Comparison of ENCODE assay signal across 8 cellular contexts in genomic region chr2:217943379-217944321, GRCh38.
DNase-seq lines count a peak whose midpoint lies in the region; ATAC-seq lines count a peak whose summit lies in the region.

No MANE protein-coding gene starts in this region.

- H3K27ac ChIP-seq in caudate nucleus (ENCODE audit: low read depth, low read length): peak overlapping the region; percentile 89
- H3K27ac ChIP-seq in layer of hippocampus (ENCODE audit: low read depth, low read length): peak overlapping the region; percentile 84

- peak; percentile 56 for DNase-seq in NCI-H1436 (lab: John Stamatoyannopoulos, UW)
- DNase-seq in NCI-H1436 treated with DMSO at 0.1 percent for 48 hours (lab: John Stamatoyannopoulos, UW): no peak
- peak; percentile 81 for DNase-seq in NCI-H510A treated with DMSO at 0.1 percent for 48 hours (lab: John Stamatoyannopoulos, UW)
- peak in 58 of 61 donors; percentile 29 to 88 (median 74) for DNase-seq in caudate nucleus (lab: John Stamatoyannopoulos, UW)
- peak; percentile 26 for DNase-seq in stimulated activated CD8-positive, alpha-beta memory T cell treated with anti-CD3 and anti-CD28 coated beads, Interleukin-4, amount 100 ng/mL, for 48 hours

- ATAC-seq in HG02623 (IDR thresholded peaks at IDR 0.05; ENCODE audit: unreplicated experiment): no peak
- no peak for ATAC-seq in GM19324 (IDR thresholded peaks at IDR 0.05; ENCODE audit: low FRiP score, unreplicated experiment)

- no peaks in the 10 kb centered on the region for H3K27me3 ChIP-seq in layer of hippocampus (ENCODE audit: control insufficient read depth, insufficient read depth, low read length)
